Comparison of ENCODE assay signal across 1 cellular context in the genomic region with DNA sequence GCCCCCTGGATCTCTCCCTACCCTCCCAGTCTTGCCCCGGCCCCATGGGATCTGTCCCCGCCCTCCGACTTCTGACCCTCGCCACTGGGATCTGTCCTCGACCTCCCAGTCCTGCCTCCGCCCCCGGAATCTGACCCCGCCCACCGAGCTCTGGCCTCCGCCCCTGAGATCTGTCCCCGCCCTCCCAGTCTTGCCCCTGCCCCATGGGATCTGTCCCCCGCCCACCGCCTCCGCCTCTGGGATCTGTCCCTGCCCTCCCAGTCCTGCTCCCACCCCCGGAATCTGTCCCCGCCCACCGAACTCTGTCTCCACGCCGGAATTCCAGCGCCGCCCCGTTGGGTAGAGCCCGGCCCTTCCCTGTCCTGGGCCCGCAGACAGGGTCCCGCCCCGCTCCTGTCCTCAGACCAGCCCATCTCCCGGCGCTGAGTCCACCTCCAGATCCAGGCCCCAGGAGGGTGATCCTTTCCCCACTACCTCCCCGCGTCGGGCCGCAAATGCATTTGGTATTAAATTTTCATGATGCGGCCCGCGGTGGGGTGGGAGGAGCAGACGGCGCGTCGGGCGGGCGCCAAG.
TF ChIP-seq lines count a peak whose summit lies in the region.

No MANE protein-coding gene starts in this region.

TF ChIP-seq in IMR-90, 13 proteins besides CTCF, POLR2A, EP300 and RAD21:
- TF ChIP-seq MAZ (IDR thresholded peaks at IDR 0.05; ENCODE audit: borderline replicate concordance, low read depth, low read length) (no peak; the same call in 1 of the 2 replicates), MXI1 (IDR thresholded peaks at IDR 0.05; ENCODE audit: borderline replicate concordance, low read depth, low read length) (no peak), SMC3 (IDR thresholded peaks at IDR 0.05; ENCODE audit: low read depth, low read length) (no peak), MAFK (IDR thresholded peaks at IDR 0.05; ENCODE audit: low read depth, low read length) (no peak), FOS (IDR thresholded peaks at IDR 0.05; ENCODE audit: low read depth, low read length) (no peak), RCOR1 (IDR thresholded peaks at IDR 0.05; ENCODE audit: insufficient replicate concordance, low read length) (no peak), RFX5 (IDR thresholded peaks at IDR 0.05; ENCODE audit: low read depth, low read length) (no peak), CHD1 (IDR thresholded peaks at IDR 0.05; ENCODE audit: low read depth, low read length) (no peak), CEBPB (IDR thresholded peaks at IDR 0.05; ENCODE audit: low read depth, low read length) (no peak)
- TF ChIP-seq, protein P1, sequence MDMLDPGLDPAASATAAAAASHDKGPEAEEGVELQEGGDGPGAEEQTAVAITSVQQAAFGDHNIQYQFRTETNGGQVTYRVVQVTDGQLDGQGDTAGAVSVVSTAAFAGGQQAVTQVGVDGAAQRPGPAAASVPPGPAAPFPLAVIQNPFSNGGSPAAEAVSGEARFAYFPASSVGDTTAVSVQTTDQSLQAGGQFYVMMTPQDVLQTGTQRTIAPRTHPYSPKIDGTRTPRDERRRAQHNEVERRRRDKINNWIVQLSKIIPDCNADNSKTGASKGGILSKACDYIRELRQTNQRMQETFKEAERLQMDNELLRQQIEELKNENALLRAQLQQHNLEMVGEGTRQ (IDR thresholded peaks at IDR 0.05; ENCODE audit: low read depth, low read length), result no peak
- TF ChIP-seq, protein P2, sequence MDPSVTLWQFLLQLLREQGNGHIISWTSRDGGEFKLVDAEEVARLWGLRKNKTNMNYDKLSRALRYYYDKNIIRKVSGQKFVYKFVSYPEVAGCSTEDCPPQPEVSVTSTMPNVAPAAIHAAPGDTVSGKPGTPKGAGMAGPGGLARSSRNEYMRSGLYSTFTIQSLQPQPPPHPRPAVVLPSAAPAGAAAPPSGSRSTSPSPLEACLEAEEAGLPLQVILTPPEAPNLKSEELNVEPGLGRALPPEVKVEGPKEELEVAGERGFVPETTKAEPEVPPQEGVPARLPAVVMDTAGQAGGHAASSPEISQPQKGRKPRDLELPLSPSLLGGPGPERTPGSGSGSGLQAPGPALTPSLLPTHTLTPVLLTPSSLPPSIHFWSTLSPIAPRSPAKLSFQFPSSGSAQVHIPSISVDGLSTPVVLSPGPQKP (IDR thresholded peaks at IDR 0.05; ENCODE audit: borderline replicate concordance, low read depth, low read length), result no peak
